20 cellular contexts compared by ENCODE assay signal in genomic region chr7:29115753-29116152, GRCh38. TPM values are rescaled to one million over a fixed set of nuclear protein-coding genes. Genes with fewer than 3 reads are reported as not detected.
DNase-seq lines count a peak whose midpoint lies in the region; ATAC-seq and TF ChIP-seq lines count a peak whose summit lies in the region.
"Had no signal": no experiment of that assay in that cellular context is flagged by ENCODE, and none has a peak within 500 bp of the region (broad histone marks: within the 10 kb centered on the region; RNA-seq: fewer than 3 reads in every experiment).

No MANE protein-coding gene starts in this region.

- no peaks in the 10 kb centered on the region for H4K20me1 ChIP-seq in DND-41 (ENCODE audit: insufficient read depth, low read length)

- no peaks in the 10 kb centered on the region for H3K79me2 ChIP-seq in DND-41 (ENCODE audit: insufficient read depth, low read length)

- no peaks in the 10 kb centered on the region for H3K27me3 ChIP-seq in DND-41 (ENCODE audit: insufficient read depth, low read length, poor library complexity)
- H3K27me3 ChIP-seq in uterus: no peaks in the 10 kb centered on the region

- intact Hi-C loops in uterus (cut with DNase I; ENCODE audit: low total_unique reads): no loop called here

- H3K27ac ChIP-seq in DND-41 (ENCODE audit: low read length) (peak overlapping the region; percentile 25; the same call in 1 of the 2 replicates), uterus (peak overlapping the region; percentile 66 to 83)
- H3K27ac ChIP-seq: A549, HL-60, RWPE1 had no signal

- DNase-seq in DND-41 (no peak), NCI-H69 (lab: John Stamatoyannopoulos, UW) (peak; percentile 59), kidney tubule cell (ENCODE audit: low spot score) (peak; percentile 62), uterus (no peak), hippocampal formation (lab: John Stamatoyannopoulos, UW) (no peak)
- DNase-seq in activated CD8-positive, alpha-beta memory T cell treated with anti-CD3 and anti-CD28 coated beads for 24 hours: no peak
- DNase-seq: CD8-positive, alpha-beta T cell; DMS153; Kasumi-1; MV-4-11; NCI-H1105 treated with DMSO at 0.1 percent for 48 hours; NCI-H146; NCI-H2029; NCI-H526 treated with DMSO at 0.1 percent for 48 hours; SHP77 had no signal

- H3K4me2 ChIP-seq in DND-41 (ENCODE audit: insufficient read depth, low read length): no peak overlapping the region
- H3K4me2 ChIP-seq: A549 had no signal

- H2AFZ ChIP-seq in DND-41 (ENCODE audit: low read depth, low read length): no peak overlapping the region

- peaks cover 22% of the 10 kb centered on the region for H3K36me3 ChIP-seq in DND-41 (ENCODE audit: insufficient read depth, low read length)
- H3K36me3 ChIP-seq in uterus: no peaks in the 10 kb centered on the region

- H3K9me3 ChIP-seq in DND-41 (ENCODE audit: insufficient read depth, low read length, severe bottlenecking): no peaks in the 10 kb centered on the region
- H3K9me3 ChIP-seq in uterus: no peaks in the 10 kb centered on the region
- H3K9me3 ChIP-seq: A549 had no signal

- TF ChIP-seq CTCF in DND-41 (IDR thresholded peaks at IDR 0.05; ENCODE audit: borderline replicate concordance, extremely low read depth, low read length, poor library complexity, severe bottlenecking) (no peak), uterus (IDR thresholded peaks at IDR 0.05) (no peak)

- H3K4me3 ChIP-seq in DND-41 (ENCODE audit: low read depth in 1 of 2, low read length in 2 of 2) (no peak overlapping the region), uterus (no peak overlapping the region)
- H3K4me3 ChIP-seq: A549 had no signal

- ATAC-seq in DND-41 (ENCODE audit: insufficient read depth, low read depth) (no peak), HG02840 (IDR thresholded peaks at IDR 0.05; ENCODE audit: low FRiP score, unreplicated experiment) (no peak)
- ATAC-seq: A549; CD8-positive, alpha-beta T cell; Panc1 had no signal

- H3K9ac ChIP-seq in DND-41 (ENCODE audit: low read depth, low read length): no peak overlapping the region

- H3K4me1 ChIP-seq in DND-41 (ENCODE audit: insufficient read depth, low read length) (peaks cover 47% of the 10 kb centered on the region), uterus (no peaks in the 10 kb centered on the region)
- H3K4me1 ChIP-seq: A549 had no signal

- TF ChIP-seq POLR2A in uterus (IDR thresholded peaks at IDR 0.05): no peak

RNA-seq across cellular contexts. Expression of gene CPVL, which starts 30.6 kb away (rescaled TPM):
- total RNA-seq in uterus: 10 to 100 TPM in 3 of 4 donors, 1 to 10 TPM in 1; 8.5 to 21.1 (median 14.5) TPM

Comparison
In these comparisons a context has a peak if more than half of its experiments do, and no peak if none do; other contexts are left out.
1. DNase-seq: peak in NCI-H69 (single experiment) and kidney tubule cell (single experiment); none in DND-41 (single experiment), uterus (0 of 2), activated CD8-positive, alpha-beta memory T cell treated with anti-CD3 and anti-CD28 coated beads for 24 hours (single experiment) and hippocampal formation (0 of 2).